Comparison of ENCODE assay signal across 8 cellular contexts in the genomic region with DNA sequence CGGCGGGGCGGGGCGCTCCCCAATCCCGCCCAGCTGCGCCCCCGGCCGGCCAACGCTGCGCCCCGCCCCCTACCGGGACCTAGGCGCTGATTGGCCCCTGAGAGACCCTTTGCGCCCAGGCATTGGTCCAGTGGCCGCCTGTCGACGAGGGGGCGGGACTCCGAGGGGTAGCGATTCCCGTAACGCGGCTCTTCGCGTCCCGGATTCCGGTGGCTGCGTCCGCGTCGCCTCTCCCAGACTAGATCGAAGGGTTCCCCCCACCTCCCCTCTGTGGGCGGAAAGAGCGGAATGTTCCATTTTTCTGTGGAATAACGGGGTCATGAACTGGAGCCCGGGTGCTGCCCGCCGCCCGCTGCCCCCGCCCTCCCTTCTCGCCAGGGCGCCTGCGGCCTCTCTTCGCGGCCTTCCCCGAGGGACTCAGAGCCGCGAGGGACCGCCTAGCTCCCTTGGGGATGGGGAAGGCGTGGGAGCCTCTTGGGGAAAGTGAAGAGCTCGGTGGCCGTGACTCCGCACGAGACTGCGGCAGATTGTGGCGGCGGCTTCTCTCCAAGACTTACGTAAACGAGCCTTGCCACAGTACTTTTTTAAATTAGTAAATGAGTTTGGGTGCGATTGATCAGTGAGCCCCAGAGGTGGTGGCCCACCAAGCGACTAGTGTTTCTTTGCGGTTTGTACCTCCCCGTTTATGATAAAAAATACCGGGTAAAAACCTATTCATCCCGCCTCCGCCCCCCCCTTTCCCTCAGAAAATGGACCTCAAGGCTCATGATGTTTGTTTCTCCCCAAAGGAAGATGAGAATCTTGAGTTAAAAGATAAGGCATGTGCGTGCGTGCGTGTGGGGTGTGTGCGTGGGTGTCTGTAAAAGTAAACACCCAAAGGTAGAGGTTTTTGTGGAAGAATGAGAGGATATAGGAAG. TPM values are rescaled to one million over a fixed set of nuclear protein-coding genes. Genes with fewer than 3 reads are reported as not detected.
DNase-seq lines count a peak whose midpoint lies in the region; ATAC-seq, FAIRE-seq and TF ChIP-seq lines count a peak whose summit lies in the region.

No MANE protein-coding gene starts in this region.

- peak overlapping the region; percentile 99 for H3K4me3 Mint-ChIP-seq in T-helper 2 cell treated with Interferon-gamma antibody and Interleukin-4, amounts not matched to agents 5 μg/mL and 100 μg/mL, for 36 hours
- peak overlapping the region; percentile 89 for H3K4me3 Mint-ChIP-seq in astrocyte (ENCODE audit: unreplicated experiment)

- peak; percentile 94 for ATAC-seq in HG02973 (IDR thresholded peaks at IDR 0.05; ENCODE audit: unreplicated experiment)

- peaks cover 4% of the 10 kb centered on the region for H3K9me3 Mint-ChIP-seq in T-helper 2 cell treated with Interferon-gamma antibody and Interleukin-4, amounts not matched to agents 5 μg/mL and 100 μg/mL, for 36 hours
- peaks cover 1% of the 10 kb centered on the region for H3K9me3 Mint-ChIP-seq in astrocyte (ENCODE audit: unreplicated experiment)

- FAIRE-seq in GM18507 (lab: Jason Lieb, UNC) (peak; percentile 92), astrocyte (lab: Jason Lieb, UNC) (no peak)

- TF ChIP-seq CTCF in astrocyte (IDR thresholded peaks at IDR 0.05; ENCODE audit: insufficient read depth, low read depth, low read length): no peak

- H3K36me3 ChIP-seq in astrocyte (ENCODE audit: insufficient read depth, low read length) (no peaks in the 10 kb centered on the region), rectal smooth muscle tissue (ENCODE audit: control insufficient read depth, insufficient read depth, low read length) (no peaks in the 10 kb centered on the region)

- H3K4me1 ChIP-seq in astrocyte (ENCODE audit: insufficient read depth, low read length): peaks cover 23% of the 10 kb centered on the region
- peaks cover 8% of the 10 kb centered on the region for H3K4me1 ChIP-seq in rectal smooth muscle tissue (ENCODE audit: control insufficient read depth, insufficient read depth, low read length)

- H3K36me3 Mint-ChIP-seq in T-helper 2 cell treated with Interferon-gamma antibody and Interleukin-4, amounts not matched to agents 5 μg/mL and 100 μg/mL, for 36 hours (ENCODE audit: low read depth): peaks cover 28% of the 10 kb centered on the region
- no peaks in the 10 kb centered on the region for H3K36me3 Mint-ChIP-seq in astrocyte (ENCODE audit: low read depth, unreplicated experiment)

- H3K4me2 ChIP-seq in astrocyte (ENCODE audit: low read length): peak overlapping the region; percentile 92

- H2AFZ ChIP-seq in astrocyte (ENCODE audit: low read depth, low read length): peak overlapping the region; percentile 61

- no peaks in the 10 kb centered on the region for H3K27me3 ChIP-seq in astrocyte (ENCODE audit: insufficient read depth, low read length)
- no peaks in the 10 kb centered on the region for H3K27me3 ChIP-seq in rectal smooth muscle tissue (ENCODE audit: control insufficient read depth, insufficient read depth, low read length)

- peak overlapping the region; percentile 97 for H3K27ac ChIP-seq in astrocyte (ENCODE audit: low read depth, low read length)
- peak overlapping the region; percentile 99 for H3K27ac ChIP-seq in rectal smooth muscle tissue (ENCODE audit: low read depth, low read length)

- H3K4me3 ChIP-seq in astrocyte (ENCODE audit: insufficient read depth, low read depth, low read length) (peak overlapping the region; percentile 91), rectal smooth muscle tissue (ENCODE audit: low read length) (peak overlapping the region; percentile 98)

- no peaks in the 10 kb centered on the region for H3K27me3 Mint-ChIP-seq in T-helper 2 cell treated with Interferon-gamma antibody and Interleukin-4, amounts not matched to agents 5 μg/mL and 100 μg/mL, for 36 hours (ENCODE audit: low read depth)
- H3K27me3 Mint-ChIP-seq in astrocyte (ENCODE audit: low read depth, unreplicated experiment): no peaks in the 10 kb centered on the region

- peak overlapping the region; percentile 97 for H3K9ac ChIP-seq in astrocyte (ENCODE audit: low read length)
- H3K9ac ChIP-seq in rectal smooth muscle tissue (ENCODE audit: low read length): peak overlapping the region; percentile 54

- no peaks in the 10 kb centered on the region for H3K9me3 ChIP-seq in astrocyte (ENCODE audit: insufficient read depth, low read depth, low read length)

- peaks cover 27% of the 10 kb centered on the region for H4K20me1 ChIP-seq in astrocyte (ENCODE audit: insufficient read depth, low read length)

- peak; percentile 88 for DNase-seq in GM18507 (ENCODE audit: extremely low spot score, insufficient read length, low read depth)
- DNase-seq in NCI-H187 treated with DMSO at 0.1 percent for 48 hours (lab: John Stamatoyannopoulos, UW): peak; percentile 94
- peak; percentile 97 for DNase-seq in T-helper 2 cell treated with Interferon-gamma antibody and Interleukin-4, amounts not matched to agents 5 μg/mL and 100 μg/mL, for 36 hours (ENCODE audit: low spot score)
- DNase-seq in astrocyte (ENCODE audit: low read depth): peak; percentile 90
- peak; percentile 97 for DNase-seq in hepatic stellate cell (ENCODE audit: low spot score)
- DNase-seq in retina: no peak

- H3K4me1 Mint-ChIP-seq in T-helper 2 cell treated with Interferon-gamma antibody and Interleukin-4, amounts not matched to agents 5 μg/mL and 100 μg/mL, for 36 hours (ENCODE audit: low read depth): peaks cover 44% of the 10 kb centered on the region
- peaks cover 20% of the 10 kb centered on the region for H3K4me1 Mint-ChIP-seq in astrocyte (ENCODE audit: low read depth, unreplicated experiment)

- H3K79me2 ChIP-seq in astrocyte (ENCODE audit: insufficient read depth, low read length): peaks cover 42% of the 10 kb centered on the region

- peak overlapping the region; percentile 97 for H3K27ac Mint-ChIP-seq in T-helper 2 cell treated with Interferon-gamma antibody and Interleukin-4, amounts not matched to agents 5 μg/mL and 100 μg/mL, for 36 hours
- peak overlapping the region; percentile 92 for H3K27ac Mint-ChIP-seq in astrocyte (ENCODE audit: unreplicated experiment)

RNA-seq across cellular contexts. Expression of a gene that starts 0.5 kb away (rescaled TPM):
- total RNA-seq in astrocyte: 141 and 158 TPM in 2 replicates
